ENCODE assay signal across 27 cellular contexts in the genomic region with DNA sequence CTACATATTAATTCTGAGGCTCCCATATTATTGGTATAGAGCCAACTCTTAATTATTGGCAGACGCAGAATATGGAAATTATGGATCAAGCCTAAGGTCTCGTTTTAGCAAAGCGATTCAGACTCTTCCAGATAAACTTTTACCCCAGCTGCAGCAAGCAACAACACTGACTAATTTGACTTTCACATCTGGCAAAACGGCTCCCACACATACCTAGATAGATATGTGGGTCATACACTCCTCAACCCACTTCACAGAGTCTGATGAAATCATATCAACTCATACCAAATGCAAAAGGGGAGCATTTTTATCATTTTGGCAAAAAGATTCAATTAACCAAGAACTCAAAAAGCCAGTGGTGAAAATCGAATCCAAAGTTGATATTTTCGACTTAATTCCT. TPM values are rescaled to one million over a fixed set of nuclear protein-coding genes. Genes with fewer than 3 reads are reported as not detected.
"Had no signal": no experiment of that assay in that cellular context is flagged by ENCODE, and none has a peak within 500 bp of the region (broad histone marks: within the 10 kb centered on the region; RNA-seq: fewer than 3 reads in every experiment).

No MANE protein-coding gene starts in this region.

- H3K4me3 ChIP-seq: ovary, psoas muscle, right lobe of liver, sigmoid colon, stomach, thoracic aorta, thyroid gland, tibial nerve, upper lobe of left lung, uterus had no signal

- H3K9me3 Mint-ChIP-seq: stimulated activated naive CD8-positive, alpha-beta T cell treated with anti-CD3 and anti-CD28 coated beads, Interleukin-15, Interleukin-2, amounts not matched to agents 100 ng/mL and 50 ng/mL, for 24 hours had no signal

- H3K4me1 Mint-ChIP-seq: stimulated activated effector memory CD8-positive, alpha-beta T cell treated with anti-CD3 and anti-CD28 coated beads, Interleukin-12 subunit alpha, Interleukin-12 subunit beta, amount 100 ng/mL, for 72 hours; stimulated activated naive B cell treated with anti-CD40 and anti-IgM and Interleukin-4, amounts not matched to agents 10 μg/mL and 1 μg/mL and 100 μg/mL, for 72 hours had no signal

- H3K36me3 Mint-ChIP-seq: naive B cell; natural killer cell treated with Interleukin-12 subunit alpha and Interleukin-12 subunit beta and Interleukin-15 and Interleukin-18, amount 100 ng/mL, for 72 hours; stimulated activated effector memory CD8-positive, alpha-beta T cell treated with anti-CD3 and anti-CD28 coated beads, Interleukin-12 subunit alpha, Interleukin-12 subunit beta, amount 100 ng/mL, for 72 hours had no signal

- FAIRE-seq: small intestine had no signal

- H3K4me3 Mint-ChIP-seq: naive B cell; naive thymus-derived CD8-positive, alpha-beta T cell; natural killer cell treated with Interleukin-12 subunit alpha and Interleukin-12 subunit beta and Interleukin-15 and Interleukin-18, amount 100 ng/mL, for 72 hours; stimulated activated effector memory CD8-positive, alpha-beta T cell treated with anti-CD3 and anti-CD28 coated beads, Interleukin-12 subunit alpha, Interleukin-12 subunit beta, amount 100 ng/mL, for 72 hours; stimulated activated naive B cell treated with anti-CD40 and anti-IgM and Interleukin-4, amounts not matched to agents 10 μg/mL and 1 μg/mL and 100 μg/mL, for 72 hours; stimulated activated naive CD8-positive, alpha-beta T cell treated with anti-CD3 and anti-CD28 coated beads, Interleukin-15, Interleukin-2, amounts not matched to agents 100 ng/mL and 50 ng/mL, for 24 hours had no signal

- H3K27ac Mint-ChIP-seq: naive B cell; naive thymus-derived CD8-positive, alpha-beta T cell; natural killer cell treated with Interleukin-12 subunit alpha and Interleukin-12 subunit beta and Interleukin-15 and Interleukin-18, amount 100 ng/mL, for 72 hours; stimulated activated effector memory CD8-positive, alpha-beta T cell treated with anti-CD3 and anti-CD28 coated beads, Interleukin-12 subunit alpha, Interleukin-12 subunit beta, amount 100 ng/mL, for 72 hours; stimulated activated naive B cell treated with anti-CD40 and anti-IgM and Interleukin-4, amounts not matched to agents 10 μg/mL and 1 μg/mL and 100 μg/mL, for 72 hours; stimulated activated naive CD8-positive, alpha-beta T cell treated with anti-CD3 and anti-CD28 coated beads, Interleukin-15, Interleukin-2, amounts not matched to agents 100 ng/mL and 50 ng/mL, for 24 hours had no signal

- DNase-seq: naive B cell; naive thymus-derived CD8-positive, alpha-beta T cell; nucleus accumbens; ovary; posterior cingulate gyrus; psoas muscle; right cardiac atrium; right lobe of liver; sigmoid colon; small intestine; stimulated activated CD4-positive, alpha-beta T cell treated with anti-CD3 and anti-CD28 coated beads, Interleukin-15, amount 100 ng/mL, for 24 hours; stimulated activated CD4-positive, alpha-beta T cell treated with anti-CD3 and anti-CD28 coated beads, Interleukin-2, amount 100 ng/mL, for 24 hours; stimulated activated CD4-positive, alpha-beta T cell treated with anti-CD3 and anti-CD28 coated beads, Interleukin-2, amount 100 ng/mL, for 48 hours; stimulated activated CD4-positive, alpha-beta T cell treated with anti-CD3 and anti-CD28 coated beads, Interleukin-4, amount 100 ng/mL, for 24 hours; stimulated activated naive B cell treated with anti-CD40 and anti-IgM and Interleukin-4, amounts not matched to agents 10 μg/mL and 1 μg/mL and 100 μg/mL, for 72 hours; stimulated activated naive CD4-positive, alpha-beta T cell treated with Interleukin-2 at 50 U/mL for 16 hours; stomach; thyroid gland; trophoblast cell; upper lobe of left lung; uterus had no signal

RNA-seq across cellular contexts. Expression of a gene that starts 36.3 kb away (rescaled TPM):
- total RNA-seq: naive thymus-derived CD8-positive, alpha-beta T cell; natural killer cell treated with Interleukin-12 subunit alpha and Interleukin-12 subunit beta and Interleukin-15 and Interleukin-18, amount 100 ng/mL, for 72 hours; osteoblast had no signal
